In genomic region chr6:6650839-6651238, GRCh38 we compare ENCODE assay signal across 21 cellular contexts.
"Had no signal": no experiment of that assay in that cellular context is flagged by ENCODE, and none has a peak within 500 bp of the region (broad histone marks: within the 10 kb centered on the region; RNA-seq: fewer than 3 reads in every experiment).

No MANE protein-coding gene starts in this region.

- H3K27ac ChIP-seq: parathyroid adenoma, thyroid gland, upper lobe of right lung, VCaP had no signal

- H3K9ac ChIP-seq: parathyroid adenoma had no signal

- H3K27me3 ChIP-seq: thyroid gland, upper lobe of right lung had no signal

- ATAC-seq: activated CD4-positive, CD25-positive, alpha-beta regulatory T cell treated with anti-CD3 and anti-CD28 coated beads, Interleukin-2, amount 50 U/mL, for 24 hours; activated T-cell treated with anti-CD3 and anti-CD28 coated beads, Interleukin-2, amount 50 U/mL, for 4 hours; left lobe of liver; right cardiac atrium; upper lobe of right lung had no signal

- H3K4me3 ChIP-seq: lung, thyroid gland, upper lobe of right lung had no signal

- H3K27me3 Mint-ChIP-seq: naive B cell; stimulated activated naive CD8-positive, alpha-beta T cell treated with anti-CD3 and anti-CD28 coated beads, Interleukin-15, Interleukin-2, amounts not matched to agents 100 ng/mL and 50 ng/mL, for 24 hours had no signal

- DNase-seq: activated CD8-positive, alpha-beta memory T cell treated with anti-CD3 and anti-CD28 coated beads, Interleukin-2, amount 50 U/mL, for 48 hours; activated effector memory CD4-positive, alpha-beta T cell treated with Interleukin-2 at 50 U/mL for 16 hours; activated T-cell treated with anti-CD3 and anti-CD28 coated beads, Interleukin-2, amount 50 U/mL, for 4 hours; central memory CD4-positive, alpha-beta T cell; effector memory CD4-positive, alpha-beta T cell; foreskin melanocyte; kidney; naive B cell; nucleus accumbens; right cardiac atrium; stimulated activated CD4-positive, alpha-beta T cell treated with anti-CD3 and anti-CD28 coated beads, Interleukin-4, amount 100 ng/mL, for 4 hours; substantia nigra; thyroid gland; upper lobe of right lung had no signal

- H3K27ac Mint-ChIP-seq: stimulated activated naive CD8-positive, alpha-beta T cell treated with anti-CD3 and anti-CD28 coated beads, Interleukin-15, Interleukin-2, amounts not matched to agents 100 ng/mL and 50 ng/mL, for 24 hours had no signal

- H2AFZ ChIP-seq: parathyroid adenoma had no signal

- H3K4me3 Mint-ChIP-seq: activated naive CD4-positive, alpha-beta T cell treated with anti-CD3 and anti-CD28 coated beads for 36 hours; activated T-cell treated with anti-CD3 and anti-CD28 coated beads, Interleukin-2, amount 50 U/mL, for 4 hours; stimulated activated naive CD8-positive, alpha-beta T cell treated with anti-CD3 and anti-CD28 coated beads, Interleukin-15, Interleukin-2, amounts not matched to agents 100 ng/mL and 50 ng/mL, for 24 hours had no signal

- H3K36me3 ChIP-seq: thyroid gland, upper lobe of right lung had no signal

- H3K79me2 ChIP-seq: parathyroid adenoma had no signal

- H3K4me1 ChIP-seq: parathyroid adenoma had no signal

- H3K9me3 ChIP-seq: thyroid gland, upper lobe of right lung had no signal

- H3K9me3 Mint-ChIP-seq: activated naive CD4-positive, alpha-beta T cell treated with anti-CD3 and anti-CD28 coated beads for 36 hours; activated T-cell treated with anti-CD3 and anti-CD28 coated beads, Interleukin-2, amount 50 U/mL, for 4 hours; stimulated activated naive CD8-positive, alpha-beta T cell treated with anti-CD3 and anti-CD28 coated beads, Interleukin-15, Interleukin-2, amounts not matched to agents 100 ng/mL and 50 ng/mL, for 24 hours had no signal
